In the genomic region with DNA sequence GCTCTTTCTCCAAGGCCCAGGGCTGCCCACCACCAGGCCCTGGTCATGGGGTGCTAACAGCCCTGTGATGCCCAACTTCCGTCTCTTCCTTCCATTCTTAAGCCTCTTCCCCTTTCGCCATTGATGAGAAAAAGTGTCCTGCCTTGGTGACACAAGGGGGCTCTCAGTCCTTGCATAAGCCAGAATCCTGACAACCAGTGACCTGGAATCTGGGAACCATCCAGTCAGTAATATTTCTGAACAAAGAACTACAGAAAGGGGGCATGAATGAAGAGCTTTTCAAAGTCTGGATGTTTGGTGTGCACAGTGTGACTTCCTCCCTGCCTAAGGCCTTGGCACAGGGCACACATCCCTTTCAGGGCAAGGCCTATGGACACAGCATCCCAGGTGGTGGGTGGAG, we compare ENCODE assay signal across 19 cellular contexts. TPM values are rescaled to one million over a fixed set of nuclear protein-coding genes. Genes with fewer than 3 reads are reported as not detected.
DNase-seq lines count a peak whose midpoint lies in the region; ATAC-seq and TF ChIP-seq lines count a peak whose summit lies in the region.
"Had no signal": no experiment of that assay in that cellular context is flagged by ENCODE, and none has a peak within 500 bp of the region (broad histone marks: within the 10 kb centered on the region; RNA-seq: fewer than 3 reads in every experiment).

No MANE protein-coding gene starts in this region.

- ATAC-seq in GM19455 (IDR thresholded peaks at IDR 0.05; ENCODE audit: unreplicated experiment) (no peak), gastrocnemius medialis (no peak)
- ATAC-seq: lower lobe of right lung had no signal

- DNase-seq in NCI-H1105 (lab: John Stamatoyannopoulos, UW) (peak; percentile 5), NCI-H1105 treated with DMSO at 0.1 percent for 48 hours (lab: John Stamatoyannopoulos, UW) (no peak), RPMI7951 (ENCODE audit: low read depth) (peak; percentile 14), pons (ENCODE audit: low spot score) (peak; percentile 64), OCI-M1 (lab: John Stamatoyannopoulos, UW) (no peak), gastrocnemius medialis (no peak)
- DNase-seq: activated CD4-positive, alpha-beta T cell treated with anti-CD3 and anti-CD28 coated beads for 4 hours; activated naive CD8-positive, alpha-beta T cell treated with anti-CD3 and anti-CD28 coated beads for 36 hours; cerebellar nuclear complex; erythroblast; lower lobe of right lung; NCI-H510A; occipital lobe; SW 1271; tibial artery had no signal

- intact Hi-C loops in gastrocnemius medialis (cut with DNase I; ENCODE audit: low total_unique reads) = no loop called here

- H3K27ac ChIP-seq in esophagus (ENCODE audit: low read depth in 2 of 2, low read length in 1 of 2) = peak overlapping the region; percentile 11 to 23
- H3K27ac ChIP-seq in gastrocnemius medialis = no peak overlapping the region
- H3K27ac ChIP-seq: 22Rv1, lower lobe of right lung, right atrium auricular region, tibial artery had no signal

- TF ChIP-seq CTCF in gastrocnemius medialis (IDR thresholded peaks at IDR 0.05 in 4 of 5, conservative IDR thresholded peaks at IDR 0.05 in 1 of 5) = no peak

- H3K4me3 ChIP-seq in esophagus (ENCODE audit: low read depth in 1 of 2, low read length in 2 of 2) (no peak overlapping the region), gastrocnemius medialis (no peak overlapping the region)
- H3K4me3 ChIP-seq: lower lobe of right lung, right atrium auricular region, tibial artery had no signal

- in situ Hi-C loops in gastrocnemius medialis (cut with MboI; ENCODE audit: low sequenced_read_pairs in 4 of 4) = no loop called here

- no peak for TF ChIP-seq POLR2A in gastrocnemius medialis (IDR thresholded peaks at IDR 0.05)

- H3K4me1 ChIP-seq in esophagus (ENCODE audit: control insufficient read depth in 2 of 2, insufficient read depth in 2 of 2, low read length in 1 of 2) (no peaks in the 10 kb centered on the region), gastrocnemius medialis (peaks cover 7 to 11% of the 10 kb centered on the region in 2 donors)
- H3K4me1 ChIP-seq: lower lobe of right lung had no signal

- WGBS in esophagus, 2 donors = 42 to 52% methylated on average over 2 of the region's 2 CpGs

- H3K9me3 ChIP-seq in esophagus (ENCODE audit: control insufficient read depth in 2 of 2, insufficient read depth in 1 of 2, low read depth in 1 of 2, low read length in 1 of 2) = no peaks in the 10 kb centered on the region
- H3K9me3 ChIP-seq in gastrocnemius medialis = no peaks in the 10 kb centered on the region
- H3K9me3 ChIP-seq: lower lobe of right lung, right atrium auricular region, tibial artery had no signal

- no peaks in the 10 kb centered on the region for H3K36me3 ChIP-seq in esophagus (ENCODE audit: control insufficient read depth in 2 of 2, insufficient read depth in 2 of 2, low read length in 1 of 2)
- H3K36me3 ChIP-seq in gastrocnemius medialis = no peaks in the 10 kb centered on the region
- H3K36me3 ChIP-seq: lower lobe of right lung, right atrium auricular region, tibial artery had no signal

- H3K27me3 ChIP-seq in esophagus (ENCODE audit: control insufficient read depth in 1 of 2, insufficient read depth in 2 of 2, low read length in 2 of 2) = no peaks in the 10 kb centered on the region
- H3K27me3 ChIP-seq in gastrocnemius medialis = no peaks in the 10 kb centered on the region
- H3K27me3 ChIP-seq: right atrium auricular region had no signal

RNA-seq across cellular contexts. Expression of gene GPATCH2L, which starts 49.7 kb away (rescaled TPM):
- 25.6 and 31.4 TPM in 2 replicates for total RNA-seq in RPMI7951 (2014; rRNA removed; shearing (Covaris generic))
- 1 to 10 TPM; 4.2 to 7.2 TPM for polyA plus RNA-seq in esophagus
- 10 to 100 TPM; 24.6 to 63.5 (median 41.9) TPM for total RNA-seq in gastrocnemius medialis

Comparison
In these comparisons a context has a peak if more than half of its experiments do, and no peak if none do; other contexts are left out.
1. DNase-seq: peak in NCI-H1105 (single experiment), RPMI7951 (single experiment) and pons (single experiment); none in NCI-H1105 treated with DMSO at 0.1 percent for 48 hours (single experiment), OCI-M1 (single experiment) and gastrocnemius medialis (0 of 2).
2. H3K27ac ChIP-seq: peak in esophagus (2 of 2); none in gastrocnemius medialis (0 of 4).